In genomic region chr19:22052644-22053013, GRCh38 we compare ENCODE assay signal across 1 cellular context.
TF ChIP-seq lines count a peak whose summit lies in the region.

No MANE protein-coding gene starts in this region.

TF ChIP-seq in HepG2, 621 proteins besides CTCF, POLR2A, EP300 and RAD21 (continued from another document):
- no peak for TF ChIP-seq ZNF281 (CRISPR knock-in tag; IDR thresholded peaks at IDR 0.05; ENCODE audit: borderline replicate concordance)
- TF ChIP-seq SP1 (IDR thresholded peaks at IDR 0.05) = no peak
- no peak for TF ChIP-seq SP1 (CRISPR knock-in tag; IDR thresholded peaks at IDR 0.05)
- no peak for TF ChIP-seq ZBTB46 (CRISPR knock-in tag; IDR thresholded peaks at IDR 0.05; ENCODE audit: borderline replicate concordance)
TF ChIP-seq in HepG2: peak in this region for 0.
